ENCODE assay signal across 8 cellular contexts in the genomic region with DNA sequence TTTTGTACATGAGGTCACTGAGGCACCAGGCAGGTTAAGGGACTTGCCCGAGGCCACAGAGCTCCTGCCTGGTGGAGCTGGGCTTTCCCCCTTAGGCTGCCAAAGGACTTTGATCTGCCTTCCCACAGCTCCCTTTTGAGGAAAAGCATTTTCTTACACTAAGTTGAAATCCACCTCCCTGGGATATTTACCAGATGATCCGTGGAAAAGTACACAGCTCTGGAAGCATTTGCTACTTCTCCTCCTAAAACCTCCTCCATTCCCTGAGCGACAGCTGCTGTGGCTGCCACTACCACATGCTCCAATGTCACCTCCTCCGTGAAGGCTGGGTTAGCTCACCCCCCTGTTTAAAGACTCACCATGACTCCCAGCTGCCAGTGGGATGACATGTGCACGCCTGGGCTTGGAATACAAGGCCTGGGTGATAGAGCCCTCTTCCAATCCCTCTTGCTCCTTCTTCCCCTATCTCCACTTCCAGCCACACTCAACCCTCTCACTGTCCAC. TPM values are rescaled to one million over a fixed set of nuclear protein-coding genes. Genes with fewer than 3 reads are reported as not detected.
DNase-seq lines count a peak whose midpoint lies in the region; ATAC-seq and TF ChIP-seq lines count a peak whose summit lies in the region.

No MANE protein-coding gene starts in this region.

- no peak for TF ChIP-seq CTCF in 22Rv1 (IDR thresholded peaks at IDR 0.05)
- TF ChIP-seq CTCF in foreskin keratinocyte (conservative IDR thresholded peaks at IDR 0.05): no peak
- TF ChIP-seq CTCF in progenitor cell of endocrine pancreas (IDR thresholded peaks at IDR 0.05; ENCODE audit: unreplicated experiment): no peak

- peaks cover 1% of the 10 kb centered on the region for H3K36me3 Mint-ChIP-seq in progenitor cell of endocrine pancreas (ENCODE audit: insufficient read depth)

- peak overlapping the region; percentile 30 for H3K27ac Mint-ChIP-seq in progenitor cell of endocrine pancreas

- H3K4me1 ChIP-seq in SJSA1 (replicated peaks): peaks cover 56% of the 10 kb centered on the region
- H3K4me1 ChIP-seq in foreskin keratinocyte: peaks cover 11% of the 10 kb centered on the region

- H3K27me3 ChIP-seq in H7 (ENCODE audit: control insufficient read depth, insufficient read depth, low read length) (no peaks in the 10 kb centered on the region), SJSA1 (replicated peaks) (no peaks in the 10 kb centered on the region), foreskin keratinocyte (no peaks in the 10 kb centered on the region)

- H3K27ac ChIP-seq in 22Rv1: peak overlapping the region; percentile 58
- H3K27ac ChIP-seq in SJSA1: no peak overlapping the region
- peak overlapping the region; percentile 7 for H3K27ac ChIP-seq in foreskin keratinocyte

- H3K4me3 Mint-ChIP-seq in progenitor cell of endocrine pancreas (ENCODE audit: low read depth): peak overlapping the region; percentile 41

- no peaks in the 10 kb centered on the region for H3K9me3 ChIP-seq in SJSA1 (replicated peaks)

- H3K27me3 Mint-ChIP-seq in progenitor cell of endocrine pancreas: peaks cover 5% of the 10 kb centered on the region

- DNase-seq in H7 (peak; percentile 47), SJSA1 (ENCODE audit: low read depth in 1 of 2, low spot score in 2 of 2) (peak; percentile 65 to 72), foreskin keratinocyte (peak in 1 of 2 donors; percentile 49), progenitor cell of endocrine pancreas (ENCODE audit: low spot score, unreplicated experiment) (no peak), NOMO-1 treated with DMSO at 0.1 percent for 48 hours (lab: John Stamatoyannopoulos, UW; ENCODE audit: unreplicated experiment) (no peak)

- H3K36me3 ChIP-seq in H7 (replicated peaks; ENCODE audit: control insufficient read depth, insufficient read depth, low read length) (no peaks in the 10 kb centered on the region), SJSA1 (peaks cover 19% of the 10 kb centered on the region)

- peaks cover 31% of the 10 kb centered on the region for H3K4me1 Mint-ChIP-seq in progenitor cell of endocrine pancreas (ENCODE audit: low read depth)

- no peak overlapping the region for H3K4me3 ChIP-seq in H7 (ENCODE audit: insufficient read depth, low read depth, low read length)
- H3K4me3 ChIP-seq in SJSA1: no peak overlapping the region

- ATAC-seq in foreskin keratinocyte (peak; percentile 30), GM18907 (IDR thresholded peaks at IDR 0.05; ENCODE audit: unreplicated experiment) (no peak), GM19452 (IDR thresholded peaks at IDR 0.05; ENCODE audit: unreplicated experiment) (no peak)

- H3K9me3 Mint-ChIP-seq in progenitor cell of endocrine pancreas (ENCODE audit: low read depth): peaks cover under 1% of the 10 kb centered on the region

RNA-seq across cellular contexts. Expression of a gene that starts 1.2 kb away (rescaled TPM):
- total RNA-seq in H7 (2014; rRNA removed; shearing (Covaris generic)): 70.2 and 73.9 TPM in 2 replicates
- 193 and 199 TPM in 2 replicates for total RNA-seq in SJSA1 (2014; rRNA removed; shearing (Covaris generic))
- total RNA-seq in foreskin keratinocyte: 130 and 150 TPM in 2 replicates
- 104 and 109 TPM in 2 replicates for polyA plus RNA-seq in foreskin keratinocyte
- total RNA-seq in progenitor cell of endocrine pancreas: 180 and 195 TPM in 2 replicates

Comparison
In these comparisons a context has a peak if more than half of its experiments do, and no peak if none do; other contexts are left out.
1. DNase-seq: peak in H7 (single experiment) and SJSA1 (2 of 2); none in progenitor cell of endocrine pancreas (single experiment) and NOMO-1 treated with DMSO at 0.1 percent for 48 hours (single experiment).